In the genomic region with DNA sequence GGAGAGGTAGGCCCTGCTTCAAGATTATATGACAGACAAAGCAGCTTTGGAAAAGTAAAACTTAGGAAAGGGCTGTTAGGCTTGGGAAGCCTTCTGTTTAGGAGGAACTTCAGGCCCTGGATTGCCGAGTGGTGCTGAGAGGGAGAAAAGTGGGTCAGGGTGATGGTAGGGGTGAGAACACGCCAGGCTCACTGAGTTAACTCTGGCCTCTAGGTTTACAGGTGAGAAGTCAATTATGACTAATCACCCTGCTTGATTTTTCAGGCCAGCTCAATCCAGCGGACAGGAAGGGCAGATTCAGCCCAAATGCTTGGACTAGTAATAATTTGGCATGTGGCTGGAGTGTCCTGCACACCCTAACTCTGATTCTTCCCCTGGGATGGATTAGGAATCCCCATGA, we compare ENCODE assay signal across 6 cellular contexts.
"Had no signal": no experiment of that assay in that cellular context is flagged by ENCODE, and none has a peak within 500 bp of the region (broad histone marks: within the 10 kb centered on the region; RNA-seq: fewer than 3 reads in every experiment).

No MANE protein-coding gene starts in this region.

- H3K4me2 ChIP-seq: KMS-11 had no signal

- H3K4me3 Mint-ChIP-seq: H9, IgD-negative memory B cell had no signal

- H2AFZ ChIP-seq: GM23248 had no signal

- H3K27ac ChIP-seq: GM23248, KMS-11 had no signal

- H3K9me3 Mint-ChIP-seq: IgD-negative memory B cell had no signal

- DNase-seq: GM23248, H9, HCEC 1CT, KBM-7 had no signal

- H3K27me3 Mint-ChIP-seq: IgD-negative memory B cell had no signal

- H3K36me3 Mint-ChIP-seq: IgD-negative memory B cell had no signal

- H3K4me1 Mint-ChIP-seq: IgD-negative memory B cell had no signal

- H3K27ac Mint-ChIP-seq: H9, IgD-negative memory B cell had no signal

- H3K4me3 ChIP-seq: GM23248 had no signal
